12 cellular contexts compared by ENCODE assay signal in the genomic region with DNA sequence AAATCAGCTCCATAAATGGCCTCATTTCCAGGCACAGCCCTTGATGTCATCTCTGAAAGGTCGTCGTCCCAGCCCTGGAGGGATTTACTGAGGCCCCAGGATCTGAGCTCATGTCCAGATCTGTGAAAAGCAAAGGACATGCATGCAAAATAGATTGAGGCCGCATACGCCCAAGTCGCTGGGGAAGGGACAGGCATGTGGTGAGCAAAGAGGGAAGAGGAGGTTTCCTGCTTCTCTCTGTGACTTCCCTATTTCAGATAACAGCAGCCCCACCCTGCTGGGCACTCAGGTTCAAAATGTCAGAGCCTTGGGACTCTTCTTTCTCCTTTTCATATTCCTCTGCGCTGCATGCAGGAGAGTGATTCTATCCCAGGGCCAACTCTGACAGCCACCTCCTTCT.
DNase-seq lines count a peak whose midpoint lies in the region; ATAC-seq lines count a peak whose summit lies in the region.
"Had no signal": no experiment of that assay in that cellular context is flagged by ENCODE, and none has a peak within 500 bp of the region (broad histone marks: within the 10 kb centered on the region; RNA-seq: fewer than 3 reads in every experiment).

No MANE protein-coding gene starts in this region.

- no peak overlapping the region for H3K27ac Mint-ChIP-seq in activated CD4-positive, alpha-beta memory T cell treated with anti-CD3 and anti-CD28 coated beads, Interleukin-2, amount 10 ng/mL, durations not matched to agents 7 days and 5 days

- POLR2A ChIA-PET in activated CD4-positive, alpha-beta memory T cell treated with anti-CD3 and anti-CD28 coated beads, Interleukin-2, amount 10 ng/mL, durations not matched to agents 7 days and 5 days (lab: Charles Lee): no interaction called here

- ATAC-seq in GM21576 (IDR thresholded peaks at IDR 0.05; ENCODE audit: unreplicated experiment) (peak; percentile 70), HG02588 (IDR thresholded peaks at IDR 0.05; ENCODE audit: unreplicated experiment) (no peak)

- no peak overlapping the region for H3K4me3 Mint-ChIP-seq in activated CD4-positive, alpha-beta memory T cell treated with anti-CD3 and anti-CD28 coated beads, Interleukin-2, amount 10 ng/mL, durations not matched to agents 7 days and 5 days
- H3K4me3 Mint-ChIP-seq: central memory CD8-positive, alpha-beta T cell had no signal

- DNase-seq in Ammon's horn (ENCODE audit: low spot score) (peak; percentile 69), SKM-1 (lab: John Stamatoyannopoulos, UW; ENCODE audit: unreplicated experiment) (peak; percentile 99), inferior parietal cortex (ENCODE audit: extremely low spot score) (peak; percentile 13), SHP77 (lab: John Stamatoyannopoulos, UW) (no peak), AG08395 (ENCODE audit: low spot score) (no peak)
- no peak for DNase-seq in activated CD4-positive, alpha-beta memory T cell treated with anti-CD3 and anti-CD28 coated beads, Interleukin-2, amount 10 ng/mL, durations not matched to agents 7 days and 5 days
- DNase-seq: ACHN, foreskin fibroblast, mesendoderm had no signal

- H3K9me3 Mint-ChIP-seq in activated CD4-positive, alpha-beta memory T cell treated with anti-CD3 and anti-CD28 coated beads, Interleukin-2, amount 10 ng/mL, durations not matched to agents 7 days and 5 days: no peaks in the 10 kb centered on the region
- H3K9me3 Mint-ChIP-seq: central memory CD8-positive, alpha-beta T cell had no signal

- CTCF ChIA-PET in activated CD4-positive, alpha-beta memory T cell treated with anti-CD3 and anti-CD28 coated beads, Interleukin-2, amount 10 ng/mL, durations not matched to agents 7 days and 5 days (lab: Charles Lee): no interaction called here

- no peaks in the 10 kb centered on the region for H3K27me3 Mint-ChIP-seq in activated CD4-positive, alpha-beta memory T cell treated with anti-CD3 and anti-CD28 coated beads, Interleukin-2, amount 10 ng/mL, durations not matched to agents 7 days and 5 days

- H3K36me3 Mint-ChIP-seq in activated CD4-positive, alpha-beta memory T cell treated with anti-CD3 and anti-CD28 coated beads, Interleukin-2, amount 10 ng/mL, durations not matched to agents 7 days and 5 days (ENCODE audit: low read depth): no peaks in the 10 kb centered on the region

- peaks cover 3% of the 10 kb centered on the region for H3K4me1 Mint-ChIP-seq in activated CD4-positive, alpha-beta memory T cell treated with anti-CD3 and anti-CD28 coated beads, Interleukin-2, amount 10 ng/mL, durations not matched to agents 7 days and 5 days
- H3K4me1 Mint-ChIP-seq: central memory CD8-positive, alpha-beta T cell had no signal

Comparison
In these comparisons a context has a peak if more than half of its experiments do, and no peak if none do; other contexts are left out.
1. DNase-seq: peak in Ammon's horn (single experiment), SKM-1 (single experiment) and inferior parietal cortex (single experiment); none in SHP77 (0 of 2), AG08395 (single experiment) and activated CD4-positive, alpha-beta memory T cell treated with anti-CD3 and anti-CD28 coated beads, Interleukin-2, amount 10 ng/mL, durations not matched to agents 7 days and 5 days (single experiment).